In the genomic region with DNA sequence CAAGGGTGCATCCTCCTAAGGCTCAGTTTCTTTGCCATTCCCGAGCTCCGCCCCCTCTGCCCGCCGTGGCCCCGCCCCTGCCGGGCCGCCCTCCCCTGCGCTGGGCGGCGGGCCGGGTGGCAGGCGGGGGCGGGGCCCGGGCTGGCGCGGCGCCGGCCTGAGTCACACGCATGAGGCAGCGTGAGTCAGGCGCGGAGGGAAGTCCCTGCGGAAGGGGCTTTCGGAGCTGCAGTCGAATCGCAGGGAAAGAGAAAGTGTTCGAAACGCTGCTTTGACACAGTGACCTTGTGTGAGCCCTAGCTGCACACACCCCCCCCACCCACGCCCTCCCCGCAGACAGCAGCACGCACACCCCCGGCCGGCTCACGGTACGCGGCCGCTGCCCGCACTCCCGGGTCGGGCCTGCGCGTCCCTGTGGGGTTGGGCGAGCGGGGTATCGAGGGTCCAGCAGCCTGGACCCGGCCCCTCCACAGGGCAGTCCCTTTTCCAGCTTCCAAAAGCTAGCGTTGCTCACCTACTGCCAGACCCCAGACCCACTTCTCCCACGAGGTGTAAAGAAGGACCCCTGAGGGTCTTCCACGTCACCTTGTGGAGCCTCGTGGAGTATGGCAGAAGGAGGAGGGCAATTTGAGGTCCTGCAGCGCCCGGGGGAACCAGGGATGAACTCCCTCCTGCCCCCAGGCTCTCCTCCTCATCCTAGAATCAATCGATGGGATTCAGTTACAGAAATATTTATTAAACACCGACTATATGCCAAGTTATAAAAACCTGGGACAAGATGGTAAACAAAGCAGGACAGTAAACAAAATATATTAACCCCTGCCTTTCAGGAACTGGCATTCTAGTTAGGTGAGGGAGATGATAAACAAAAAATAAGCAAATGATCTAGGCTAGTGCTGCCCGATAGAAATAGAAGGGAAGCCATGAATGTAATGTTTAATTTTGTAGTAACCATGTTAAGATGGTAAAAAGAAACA, we compare ENCODE assay signal across 8 cellular contexts. TPM values are rescaled to one million over a fixed set of nuclear protein-coding genes. Genes with fewer than 3 reads are reported as not detected.
DNase-seq lines count a peak whose midpoint lies in the region; ATAC-seq and TF ChIP-seq lines count a peak whose summit lies in the region.

No MANE protein-coding gene starts in this region.

- in situ Hi-C loops in ACHN (cut with HindIII; ENCODE audit: low pct_ligation_motif_present, low pct_unique_long_range_greater_than_20kb, low sequenced_read_pairs): no loop called here

- TF ChIP-seq CTCF in activated B cell treated with CpG ODN at 0.5 μM for 24 hours (IDR thresholded peaks at IDR 0.05) (no peak), cardiac fibroblast (IDR thresholded peaks at IDR 0.05; ENCODE audit: low read depth, low read length) (no peak)

- peak overlapping the region; percentile 68 for H3K4me3 Mint-ChIP-seq in activated B cell treated with CpG ODN at 0.5 μM for 24 hours

- POLR2A ChIA-PET in activated B cell treated with CpG ODN at 0.5 μM for 24 hours (lab: Charles Lee): interaction anchor here (0.5 to 7.5 kb wide), 22 partner anchors 9 to 1079 kb away, joined by 3 to 297 read pairs (median 6); partner anchors contain the start of genes HMGA1, ILRUN, RPS10 and SMIM29

- CTCF ChIA-PET in activated B cell treated with CpG ODN at 0.5 μM for 24 hours (lab: Charles Lee): interaction anchor here (1.5 to 2.0 kb wide), 4 partner anchors 12 to 190 kb away, joined by 5 to 13 read pairs (median 10); partner anchors contain the start of genes HMGA1 and SMIM29

- peaks cover 64% of the 10 kb centered on the region for H3K4me1 Mint-ChIP-seq in activated B cell treated with CpG ODN at 0.5 μM for 24 hours

- intact Hi-C loops in activated B cell treated with CpG ODN at 0.5 μM for 24 hours (cut with micrococcal nuclease): loop anchor here (1.0 kb wide), 3 partner anchors 12 to 41 kb away; partner anchors contain the start of genes HMGA1 and SMIM29

- ATAC-seq in GM18870 (IDR thresholded peaks at IDR 0.05; ENCODE audit: unreplicated experiment): peak; percentile 71
- peak; percentile 85 for ATAC-seq in HG03103 (IDR thresholded peaks at IDR 0.05; ENCODE audit: low read depth, unreplicated experiment)
- peak; percentile 94 for ATAC-seq in activated B cell treated with CpG ODN at 0.5 μM for 24 hours (ENCODE audit: low read depth)

- no peaks in the 10 kb centered on the region for H3K36me3 Mint-ChIP-seq in activated B cell treated with CpG ODN at 0.5 μM for 24 hours (ENCODE audit: low read depth)

- peak; percentile 91 for DNase-seq in ACHN
- peak; percentile 95 for DNase-seq in NCI-H2196 (lab: John Stamatoyannopoulos, UW; ENCODE audit: unreplicated experiment)
- DNase-seq in activated B cell treated with CpG ODN at 0.5 μM for 24 hours: peak; percentile 94
- peak; percentile 95 to 96 for DNase-seq in cardiac fibroblast (ENCODE audit: low read depth in 2 of 2)
- DNase-seq in iris pigment epithelial cell (ENCODE audit: low read depth): peak; percentile 97
- DNase-seq in stimulated activated CD4-positive, alpha-beta T cell treated with anti-CD3 and anti-CD28 coated beads, Interleukin-12 subunit alpha, Interleukin-12 subunit beta, amount 100 ng/mL, for 24 hours (ENCODE audit: low read depth in 2 of 2): peak; percentile 89 to 91

- H3K27ac Mint-ChIP-seq in activated B cell treated with CpG ODN at 0.5 μM for 24 hours: peak overlapping the region; percentile 87

- H3K9me3 Mint-ChIP-seq in activated B cell treated with CpG ODN at 0.5 μM for 24 hours: no peaks in the 10 kb centered on the region

- H3K27me3 Mint-ChIP-seq in activated B cell treated with CpG ODN at 0.5 μM for 24 hours: no peaks in the 10 kb centered on the region

- peak overlapping the region; percentile 37 to 57 for H3K4me3 ChIP-seq in cardiac fibroblast (replicated peaks in 1 of 2; ENCODE audit: low read depth in 2 of 2, low read length in 2 of 2)

RNA-seq across cellular contexts. Expression of gene HMGA1, which starts 12.4 kb away (rescaled TPM):
- total RNA-seq in activated B cell treated with CpG ODN at 0.5 μM for 24 hours: 186 and 188 TPM in 2 replicates

RNA-seq across cellular contexts. Expression of gene SMIM29, which starts 24.6 kb away (rescaled TPM):
- total RNA-seq in activated B cell treated with CpG ODN at 0.5 μM for 24 hours: 25.8 and 27.7 TPM in 2 replicates

Comparison
In these comparisons a context has a peak if more than half of its experiments do, and no peak if none do; other contexts are left out.
1. Peak in every context shown above with its lines: DNase-seq, ATAC-seq and H3K4me3 ChIP-seq.